In genomic region chr17:50950002-50950877, GRCh38 we compare ENCODE assay signal across 8 cellular contexts.
A peak's percentile ranks its signal among the peaks of the same experiment; 100 is the strongest.
DNase-seq lines count a peak whose midpoint lies in the region; ATAC-seq and TF ChIP-seq lines count a peak whose summit lies in the region.

No MANE protein-coding gene starts in this region.

- H3K36me3 ChIP-seq in mucosa of descending colon (ENCODE audit: low read depth) = no peaks in the 10 kb centered on the region

- peaks cover 55% of the 10 kb centered on the region for H3K4me1 ChIP-seq in mucosa of descending colon (ENCODE audit: low read depth)

- TF ChIP-seq CTCF in epithelial cell of esophagus (IDR thresholded peaks at IDR 0.05; ENCODE audit: insufficient read depth, low read depth, low read length, missing control alignments) = peak; percentile 36
- TF ChIP-seq CTCF in mucosa of descending colon (IDR thresholded peaks at IDR 0.05) = peak; percentile 76

- H3K9me3 ChIP-seq in mucosa of descending colon = no peaks in the 10 kb centered on the region

- H3K4me3 ChIP-seq in epithelial cell of esophagus (ENCODE audit: low read length) (no peak overlapping the region), mucosa of descending colon (no peak overlapping the region)

- intact Hi-C loops in mucosa of descending colon (cut with DNase I, micrococcal nuclease) = loop anchor here (5.0 to 10.0 kb wide), 3 partner anchors 98 to 395 kb away; no protein-coding TSS in a partner anchor

- ATAC-seq in HG03108 (IDR thresholded peaks at IDR 0.05; ENCODE audit: unreplicated experiment) (peak; percentile 63), mucosa of descending colon (peak; percentile 76), GM21825 (IDR thresholded peaks at IDR 0.05; ENCODE audit: unreplicated experiment) (no peak)

- peak; percentile 23 for DNase-seq in DMS114 treated with DMSO at 0.1 percent for 48 hours (lab: John Stamatoyannopoulos, UW; ENCODE audit: unreplicated experiment)
- peak; percentile 93 for DNase-seq in NOMO-1 treated with DMSO at 0.1 percent for 48 hours (lab: John Stamatoyannopoulos, UW; ENCODE audit: unreplicated experiment)
- DNase-seq in activated CD8-positive, alpha-beta memory T cell treated with anti-CD3 and anti-CD28 coated beads, Interleukin-2, amount 50 U/mL, for 48 hours = peak; percentile 77
- peak; percentile 95 for DNase-seq in epithelial cell of esophagus (ENCODE audit: low read depth)
- DNase-seq in mucosa of descending colon = peak; percentile 82 to 88 (median 84)
- peak; percentile 7 to 54 (median 36) for DNase-seq in stimulated activated naive CD4-positive, alpha-beta T cell (lab: John Stamatoyannopoulos, UW)

Comparison
In these comparisons a context has a peak if more than half of its experiments do, and no peak if none do; other contexts are left out.
1. DNase-seq: peak in every context shown above with its lines; median percentile 95 in epithelial cell of esophagus; 93 in NOMO-1 treated with DMSO at 0.1 percent for 48 hours; 84 in mucosa of descending colon; 77 in activated CD8-positive, alpha-beta memory T cell treated with anti-CD3 and anti-CD28 coated beads, Interleukin-2, amount 50 U/mL, for 48 hours; 36 in stimulated activated naive CD4-positive, alpha-beta T cell; 23 in DMS114 treated with DMSO at 0.1 percent for 48 hours.